In the genomic region with DNA sequence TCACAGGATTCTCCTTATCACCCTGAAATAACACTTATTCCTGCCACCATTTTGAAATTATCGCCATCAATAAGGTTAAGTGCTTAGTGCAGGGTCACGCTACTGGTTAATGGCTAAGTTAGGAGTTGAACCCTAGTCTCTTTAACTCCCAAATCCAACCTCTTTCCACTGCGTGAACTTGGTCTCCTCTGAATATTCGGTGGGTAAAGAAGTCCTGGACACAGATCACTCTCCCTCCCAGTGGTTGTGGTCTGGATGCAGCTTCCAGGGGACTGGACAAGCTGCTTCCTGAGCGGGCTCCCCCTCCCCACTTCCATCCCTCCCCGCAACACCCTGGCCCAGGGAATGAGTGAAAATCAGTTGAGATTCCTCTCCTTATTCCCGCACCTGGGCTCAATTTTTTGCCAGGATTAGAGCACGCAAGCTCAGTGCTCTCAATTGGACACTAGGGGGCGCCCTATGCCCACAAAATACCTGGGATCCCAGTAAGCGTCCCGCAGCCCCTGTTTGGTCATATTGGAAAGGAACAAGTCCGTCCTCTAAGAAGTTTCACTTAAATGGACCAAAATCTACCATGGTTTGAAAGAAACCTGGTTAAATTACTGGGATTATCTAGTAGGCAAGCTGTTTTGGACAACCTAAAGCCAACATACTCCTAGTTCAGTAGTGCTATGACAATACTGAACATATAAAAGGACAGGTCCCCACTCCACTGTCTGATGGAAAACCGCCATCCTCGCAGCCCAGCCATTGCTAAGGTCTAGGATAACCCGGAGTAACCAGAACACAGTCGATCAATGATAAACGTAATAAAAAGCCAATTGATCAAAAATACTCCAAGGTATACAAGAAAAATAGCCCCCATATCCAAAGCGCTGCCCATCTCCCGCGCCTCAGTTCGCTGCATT, we compare ENCODE assay signal across 8 cellular contexts. TPM values are rescaled to one million over a fixed set of nuclear protein-coding genes. Genes with fewer than 3 reads are reported as not detected.
A peak's percentile ranks its signal among the peaks of the same experiment; 100 is the strongest.
DNase-seq lines count a peak whose midpoint lies in the region; ATAC-seq and TF ChIP-seq lines count a peak whose summit lies in the region.

No MANE protein-coding gene starts in this region.

- no peak overlapping the region for H3K27ac ChIP-seq in gastrocnemius medialis

- peaks cover 2% of the 10 kb centered on the region for H3K27me3 Mint-ChIP-seq in T-helper 2 cell treated with Interferon-gamma antibody and Interleukin-4, amounts not matched to agents 5 μg/mL and 100 μg/mL, for 36 hours (ENCODE audit: low read depth)

- no peaks in the 10 kb centered on the region for H3K4me1 ChIP-seq in gastrocnemius medialis

- no peaks in the 10 kb centered on the region for H3K9me3 Mint-ChIP-seq in T-helper 2 cell treated with Interferon-gamma antibody and Interleukin-4, amounts not matched to agents 5 μg/mL and 100 μg/mL, for 36 hours

- H3K9me3 ChIP-seq in gastrocnemius medialis: no peaks in the 10 kb centered on the region

- no peak overlapping the region for H3K4me3 Mint-ChIP-seq in T-helper 2 cell treated with Interferon-gamma antibody and Interleukin-4, amounts not matched to agents 5 μg/mL and 100 μg/mL, for 36 hours

- DNase-seq in DMS 273 treated with DMSO at 0.1 percent for 48 hours (lab: John Stamatoyannopoulos, UW): peak; percentile 14
- peak; percentile 70 for DNase-seq in H4 (ENCODE audit: low spot score)
- peak; percentile 32 for DNase-seq in NCI-H1092 (lab: John Stamatoyannopoulos, UW)
- DNase-seq in T-helper 2 cell treated with Interferon-gamma antibody and Interleukin-4, amounts not matched to agents 5 μg/mL and 100 μg/mL, for 36 hours (ENCODE audit: low spot score): peak; percentile 65
- peak; percentile 74 for DNase-seq in astrocyte of the cerebellum (ENCODE audit: low read depth)
- peak in 50 of 51 donors; percentile 4 to 84 (median 58) for DNase-seq in hypothalamus (lab: John Stamatoyannopoulos, UW)
- peak; percentile 26 to 39 for DNase-seq in gastrocnemius medialis

- H3K4me3 ChIP-seq in astrocyte of the cerebellum (ENCODE audit: low read depth, low read length) (no peak overlapping the region), gastrocnemius medialis (no peak overlapping the region)

- intact Hi-C loops in gastrocnemius medialis (cut with DNase I; ENCODE audit: low total_unique reads): no loop called here

- no peaks in the 10 kb centered on the region for H3K36me3 Mint-ChIP-seq in T-helper 2 cell treated with Interferon-gamma antibody and Interleukin-4, amounts not matched to agents 5 μg/mL and 100 μg/mL, for 36 hours (ENCODE audit: low read depth)

- TF ChIP-seq CTCF in astrocyte of the cerebellum (IDR thresholded peaks at IDR 0.05; ENCODE audit: low read depth, low read length, missing control alignments) (peak; percentile 90), gastrocnemius medialis (IDR thresholded peaks at IDR 0.05 in 4 of 5, conservative IDR thresholded peaks at IDR 0.05 in 1 of 5) (peak; percentile 30 to 67 (median 56))

- in situ Hi-C loops in astrocyte of the cerebellum (cut with HindIII; ENCODE audit: low sequenced_read_pairs): no loop called here
- in situ Hi-C loops in gastrocnemius medialis (cut with MboI; ENCODE audit: low sequenced_read_pairs in 4 of 4): no loop called here

- no peaks in the 10 kb centered on the region for H3K27me3 ChIP-seq in gastrocnemius medialis

- H3K4me1 Mint-ChIP-seq in T-helper 2 cell treated with Interferon-gamma antibody and Interleukin-4, amounts not matched to agents 5 μg/mL and 100 μg/mL, for 36 hours (ENCODE audit: low read depth): peaks cover 43% of the 10 kb centered on the region

- no peak for TF ChIP-seq POLR2A in gastrocnemius medialis (IDR thresholded peaks at IDR 0.05)

- no peaks in the 10 kb centered on the region for H3K36me3 ChIP-seq in gastrocnemius medialis

- ATAC-seq in gastrocnemius medialis (peak; percentile 45 to 56), GM19455 (IDR thresholded peaks at IDR 0.05; ENCODE audit: unreplicated experiment) (no peak)

- H3K27ac Mint-ChIP-seq in T-helper 2 cell treated with Interferon-gamma antibody and Interleukin-4, amounts not matched to agents 5 μg/mL and 100 μg/mL, for 36 hours: no peak overlapping the region

RNA-seq across cellular contexts. Expression of gene DHRS9, which starts 40.4 kb away (rescaled TPM):
- total RNA-seq in H4 (2014; rRNA removed; shearing (Covaris generic)): 0.12 and 0.45 TPM in 2 replicates
- under 1 TPM in 3 of 4 donors, not detected in 1; 0.23 to 0.68 (median 0.33) TPM for total RNA-seq in gastrocnemius medialis

Comparison
In these comparisons a context has a peak if more than half of its experiments do, and no peak if none do; other contexts are left out.
1. DNase-seq: peak in every context shown above with its lines; median percentile 74 in astrocyte of the cerebellum; 70 in H4; 65 in T-helper 2 cell treated with Interferon-gamma antibody and Interleukin-4, amounts not matched to agents 5 μg/mL and 100 μg/mL, for 36 hours; 58 in hypothalamus; 32 in gastrocnemius medialis; 32 in NCI-H1092; 14 in DMS 273 treated with DMSO at 0.1 percent for 48 hours.